11 cellular contexts compared by ENCODE assay signal in genomic region chr12:109433618-109434017, GRCh38. TPM values are rescaled to one million over a fixed set of nuclear protein-coding genes. Genes with fewer than 3 reads are reported as not detected.
DNase-seq lines count a peak whose midpoint lies in the region; ATAC-seq, FAIRE-seq and TF ChIP-seq lines count a peak whose summit lies in the region.
"Had no signal": no experiment of that assay in that cellular context is flagged by ENCODE, and none has a peak within 500 bp of the region (broad histone marks: within the 10 kb centered on the region; RNA-seq: fewer than 3 reads in every experiment).

No MANE protein-coding gene starts in this region.

- H3K27ac Mint-ChIP-seq in CD8-positive, alpha-beta T cell, result peak overlapping the region; percentile 91
- H3K27ac Mint-ChIP-seq in nephron, result peak overlapping the region; percentile 62 to 83 (median 79)

- ATAC-seq in CD8-positive, alpha-beta T cell, result no peak
- ATAC-seq in GM19324 (IDR thresholded peaks at IDR 0.05; ENCODE audit: low FRiP score, unreplicated experiment) (no peak), HG02852 (IDR thresholded peaks at IDR 0.05; ENCODE audit: unreplicated experiment) (no peak)

- no peaks in the 10 kb centered on the region for H3K9me3 ChIP-seq in CD8-positive, alpha-beta T cell (ENCODE audit: low read length)

- intact Hi-C loops in CD8-positive, alpha-beta T cell (cut with DNase I, micrococcal nuclease), result no loop called here

- no peaks in the 10 kb centered on the region for H3K27me3 Mint-ChIP-seq in CD8-positive, alpha-beta T cell (ENCODE audit: low read depth)
- H3K27me3 Mint-ChIP-seq in nephron (ENCODE audit: low read depth), result no peaks in the 10 kb centered on the region

- H3K36me3 Mint-ChIP-seq in CD8-positive, alpha-beta T cell, result no peaks in the 10 kb centered on the region
- H3K36me3 Mint-ChIP-seq in nephron (ENCODE audit: low read depth), result peaks cover 3% of the 10 kb centered on the region
- H3K36me3 Mint-ChIP-seq: activated naive CD4-positive, alpha-beta T cell treated with anti-CD3 and anti-CD28 coated beads, Interleukin-2, amount 50 U/mL, for 72 hours had no signal

- no peak for TF ChIP-seq CTCF in CD8-positive, alpha-beta T cell (IDR thresholded peaks at IDR 0.05)
- TF ChIP-seq CTCF in epithelial cell of proximal tubule (conservative IDR thresholded peaks at IDR 0.05; ENCODE audit: low read depth, low read length) (peak; percentile 39), nephron (IDR thresholded peaks at IDR 0.05; ENCODE audit: unreplicated experiment in 3 of 3) (peak; percentile 33 to 38 (median 36)), RWPE1 (conservative IDR thresholded peaks at IDR 0.05; ENCODE audit: low read depth) (no peak; the same call in 1 of the 2 replicates)

- no peak for FAIRE-seq in HTR-8/SVneo (lab: Jason Lieb, UNC)

- H3K4me1 ChIP-seq in CD8-positive, alpha-beta T cell (ENCODE audit: insufficient read depth, low read length), result peaks cover 8% of the 10 kb centered on the region

- no peak overlapping the region for H3K27ac ChIP-seq in CD8-positive, alpha-beta T cell (ENCODE audit: low read depth, low read length)
- no peak overlapping the region for H3K27ac ChIP-seq in RWPE1

- H3K4me3 Mint-ChIP-seq in CD8-positive, alpha-beta T cell, result no peak overlapping the region
- H3K4me3 Mint-ChIP-seq in nephron, result no peak overlapping the region
- H3K4me3 Mint-ChIP-seq: T-helper 1 cell treated with Interleukin-12 subunit alpha and Interleukin-12 subunit beta and Interleukin-4 antibody, amounts not matched to agents 30 μg/mL and 1 μg/mL, for 36 hours had no signal

- no peaks in the 10 kb centered on the region for H3K36me3 ChIP-seq in CD8-positive, alpha-beta T cell (ENCODE audit: insufficient read depth, low read length)

- H3K4me1 Mint-ChIP-seq in CD8-positive, alpha-beta T cell (ENCODE audit: low read depth), result peaks cover 10% of the 10 kb centered on the region
- peaks cover 14% of the 10 kb centered on the region for H3K4me1 Mint-ChIP-seq in nephron

- POLR2A ChIA-PET in CD8-positive, alpha-beta T cell (lab: Charles Lee), result interaction anchor here (0.6 kb wide), 1 partner anchor 449 kb away, joined by 5 read pairs; no protein-coding TSS in a partner anchor
- POLR2A ChIA-PET in RWPE1 (lab: Yijun Ruan, JAX; ENCODE audit: low non-redundant PET), result no interaction called here

- DNase-seq in CD8-positive, alpha-beta T cell, result no peak
- DNase-seq in HTR-8/SVneo (ENCODE audit: insufficient read length, low spot score) (peak; percentile 20), epithelial cell of proximal tubule (ENCODE audit: low read depth) (no peak), RWPE1 (ENCODE audit: low spot score) (no peak)
- DNase-seq in stimulated activated naive CD4-positive, alpha-beta T cell treated with Interleukin-2 at 50 U/mL for 16 hours (lab: John Stamatoyannopoulos, UW), result no peak
- DNase-seq: NCI-H1092 treated with DMSO at 0.1 percent for 48 hours had no signal

- no peaks in the 10 kb centered on the region for H3K9me3 Mint-ChIP-seq in CD8-positive, alpha-beta T cell
- no peaks in the 10 kb centered on the region for H3K9me3 Mint-ChIP-seq in nephron
- H3K9me3 Mint-ChIP-seq: activated naive CD4-positive, alpha-beta T cell treated with anti-CD3 and anti-CD28 coated beads, Interleukin-2, amount 50 U/mL, for 72 hours; T-helper 1 cell treated with Interleukin-12 subunit alpha and Interleukin-12 subunit beta and Interleukin-4 antibody, amounts not matched to agents 30 μg/mL and 1 μg/mL, for 36 hours had no signal

- H3K4me3 ChIP-seq in CD8-positive, alpha-beta T cell (ENCODE audit: low read depth, low read length), result no peak overlapping the region
- H3K4me3 ChIP-seq in epithelial cell of proximal tubule (ENCODE audit: low read depth, low read length), result no peak overlapping the region

- no peaks in the 10 kb centered on the region for H3K27me3 ChIP-seq in CD8-positive, alpha-beta T cell (ENCODE audit: insufficient read depth, low read length)

- CTCF ChIA-PET in CD8-positive, alpha-beta T cell (lab: Charles Lee), result interaction anchor here (0.8 to 3.0 kb wide), 18 partner anchors 8 to 347 kb away, joined by 3 to 26 read pairs (median 6); no protein-coding TSS in a partner anchor
- CTCF ChIA-PET in RWPE1 (lab: Yijun Ruan, JAX), result interaction anchor here (0.6 to 1.7 kb wide), 6 partner anchors 10 to 1089 kb away, joined by 3 to 9 read pairs (median 3); no protein-coding TSS in a partner anchor

RNA-seq across cellular contexts. Expression of gene KCTD10, which starts 43.5 kb away (rescaled TPM):
- 10 to 100 TPM; 26.2 to 31.3 TPM for total RNA-seq in CD8-positive, alpha-beta T cell
- 38.1 and 43.8 TPM in 2 replicates for total RNA-seq in epithelial cell of proximal tubule

RNA-seq across cellular contexts. Expression of gene UBE3B, which starts 43.8 kb away (rescaled TPM):
- total RNA-seq in CD8-positive, alpha-beta T cell, result 10 to 100 TPM; 16.5 to 17.8 TPM
- total RNA-seq in epithelial cell of proximal tubule, result 26.6 and 40.3 TPM in 2 replicates

Comparison
In these comparisons a context has a peak if more than half of its experiments do, and no peak if none do; other contexts are left out.
1. CTCF ChIP-seq: peak in epithelial cell of proximal tubule (single experiment) and nephron (3 of 3); none in CD8-positive, alpha-beta T cell (single experiment) and RWPE1 (single experiment).